Comparison of ENCODE assay signal across 10 cellular contexts in the genomic region with DNA sequence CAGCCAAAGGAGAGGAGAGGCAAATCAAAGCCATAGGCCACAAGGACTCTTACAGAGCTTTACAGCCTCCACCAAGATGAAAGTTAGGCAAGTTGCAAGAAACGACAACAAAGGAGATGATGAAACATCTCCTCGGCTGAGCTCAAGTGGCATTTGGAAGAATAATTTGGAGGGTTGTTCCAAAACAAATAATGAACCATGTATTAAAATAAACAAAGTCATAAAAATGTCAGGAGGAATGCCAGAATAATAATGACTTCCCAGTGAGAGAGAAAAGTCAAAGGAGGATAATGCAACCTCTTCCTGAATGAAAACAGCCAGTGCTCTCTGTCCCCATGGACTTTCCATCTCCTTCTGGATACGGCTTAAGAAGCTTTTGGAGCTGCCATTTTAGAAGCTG.
DNase-seq lines count a peak whose midpoint lies in the region; FAIRE-seq and TF ChIP-seq lines count a peak whose summit lies in the region.
"Had no signal": no experiment of that assay in that cellular context is flagged by ENCODE, and none has a peak within 500 bp of the region (broad histone marks: within the 10 kb centered on the region; RNA-seq: fewer than 3 reads in every experiment).

No MANE protein-coding gene starts in this region.

- H4K8ac ChIP-seq in neuronal stem cell (ENCODE audit: low read depth, low read length): no peak overlapping the region

- CTCF ChIA-PET in activated CD4-positive, alpha-beta T cell treated with anti-CD3 and anti-CD28 coated beads, Interleukin-2, amount 10 ng/mL, durations not matched to agents 7 days and 5 days (lab: Charles Lee): interaction anchor here (0.8 kb wide), 1 partner anchor 9 kb away, joined by 3 read pairs; no protein-coding TSS in a partner anchor
- CTCF ChIA-PET in activated CD4-positive, alpha-beta memory T cell treated with anti-CD3 and anti-CD28 coated beads for 36 hours (lab: Charles Lee): no interaction called here

- H3K36me3 Mint-ChIP-seq in activated CD4-positive, alpha-beta T cell treated with anti-CD3 and anti-CD28 coated beads, Interleukin-2, amount 10 ng/mL, durations not matched to agents 7 days and 5 days (ENCODE audit: low read depth): no peaks in the 10 kb centered on the region
- H3K36me3 Mint-ChIP-seq in activated CD4-positive, alpha-beta memory T cell treated with anti-CD3 and anti-CD28 coated beads for 36 hours: no peaks in the 10 kb centered on the region
- H3K36me3 Mint-ChIP-seq: stimulated activated effector memory CD8-positive, alpha-beta T cell treated with anti-CD3 and anti-CD28 coated beads, Interleukin-12 subunit alpha, Interleukin-12 subunit beta, amount 100 ng/mL, for 72 hours had no signal

- no peak overlapping the region for H2AK5ac ChIP-seq in neuronal stem cell (ENCODE audit: low read depth, low read length)

- H3K14ac ChIP-seq in neuronal stem cell (ENCODE audit: low read length): no peak overlapping the region

- H3K4me1 ChIP-seq in neuronal stem cell (ENCODE audit: control insufficient read depth in 2 of 2, insufficient read depth in 1 of 2, low read depth in 1 of 2, low read length in 2 of 2): peaks cover 3 to 13% of the 10 kb centered on the region in 2 donors

- no peak overlapping the region for H4K91ac ChIP-seq in neuronal stem cell (ENCODE audit: low read depth, low read length, poor library complexity)

- no peak overlapping the region for H2BK5ac ChIP-seq in neuronal stem cell (ENCODE audit: low read length)

- no peak for TF ChIP-seq POLR2A in H54 (IDR thresholded peaks at IDR 0.05; ENCODE audit: low read depth, low read length)

- H3K27ac ChIP-seq in neuronal stem cell (replicated peaks; ENCODE audit: low read length): no peak overlapping the region

- peak; percentile 29 for DNase-seq in COR-L47 (lab: John Stamatoyannopoulos, UW)
- peak; percentile 86 for DNase-seq in NCI-H1105 (lab: John Stamatoyannopoulos, UW)
- DNase-seq in dedifferentiated amniotic fluid mesenchymal stem cell (ENCODE audit: extremely low spot score): peak; percentile 76
- DNase-seq in neuronal stem cell (ENCODE audit: low spot score): no peak
- no peak for DNase-seq in NCI-H2227 treated with DMSO at 0.1 percent for 48 hours (lab: John Stamatoyannopoulos, UW)
- DNase-seq in activated CD4-positive, alpha-beta T cell treated with anti-CD3 and anti-CD28 coated beads, Interleukin-2, amount 10 ng/mL, durations not matched to agents 7 days and 5 days: no peak
- no peak for DNase-seq in activated CD4-positive, alpha-beta memory T cell treated with anti-CD3 and anti-CD28 coated beads for 36 hours
- no peak for DNase-seq in H54 (ENCODE audit: insufficient read length, low spot score)

- H3K18ac ChIP-seq in neuronal stem cell (ENCODE audit: low read length): no peak overlapping the region

- H3K4me1 Mint-ChIP-seq in activated CD4-positive, alpha-beta T cell treated with anti-CD3 and anti-CD28 coated beads, Interleukin-2, amount 10 ng/mL, durations not matched to agents 7 days and 5 days: no peaks in the 10 kb centered on the region
- H3K4me1 Mint-ChIP-seq in activated CD4-positive, alpha-beta memory T cell treated with anti-CD3 and anti-CD28 coated beads for 36 hours (ENCODE audit: low read depth): no peaks in the 10 kb centered on the region
- H3K4me1 Mint-ChIP-seq: stimulated activated effector memory CD8-positive, alpha-beta T cell treated with anti-CD3 and anti-CD28 coated beads, Interleukin-12 subunit alpha, Interleukin-12 subunit beta, amount 100 ng/mL, for 72 hours had no signal

- H3K23ac ChIP-seq in neuronal stem cell (ENCODE audit: low read depth, low read length, poor library complexity): no peak overlapping the region

- H3K9me3 Mint-ChIP-seq in activated CD4-positive, alpha-beta T cell treated with anti-CD3 and anti-CD28 coated beads, Interleukin-2, amount 10 ng/mL, durations not matched to agents 7 days and 5 days: no peaks in the 10 kb centered on the region
- H3K9me3 Mint-ChIP-seq in activated CD4-positive, alpha-beta memory T cell treated with anti-CD3 and anti-CD28 coated beads for 36 hours: peaks cover 2% of the 10 kb centered on the region
- H3K9me3 Mint-ChIP-seq: stimulated activated effector memory CD8-positive, alpha-beta T cell treated with anti-CD3 and anti-CD28 coated beads, Interleukin-12 subunit alpha, Interleukin-12 subunit beta, amount 100 ng/mL, for 72 hours had no signal

- no peak overlapping the region for H2BK15ac ChIP-seq in neuronal stem cell (ENCODE audit: low read length)

- H3K9me3 ChIP-seq in neuronal stem cell (replicated peaks in 1 of 2; ENCODE audit: control insufficient read depth in 2 of 2, insufficient read depth in 1 of 2, low read depth in 1 of 2, low read length in 2 of 2): no peaks in the 10 kb centered on the region

- no peak for FAIRE-seq in H54 (lab: Jason Lieb, UNC)
- FAIRE-seq: TTC549 had no signal

- intact Hi-C loops in activated CD4-positive, alpha-beta memory T cell treated with anti-CD3 and anti-CD28 coated beads for 36 hours (cut with micrococcal nuclease): no loop called here

- POLR2A ChIA-PET in activated CD4-positive, alpha-beta T cell treated with anti-CD3 and anti-CD28 coated beads, Interleukin-2, amount 10 ng/mL, durations not matched to agents 7 days and 5 days (lab: Charles Lee): no interaction called here
- POLR2A ChIA-PET in activated CD4-positive, alpha-beta memory T cell treated with anti-CD3 and anti-CD28 coated beads for 36 hours (lab: Charles Lee): no interaction called here

- H3K27ac Mint-ChIP-seq in activated CD4-positive, alpha-beta T cell treated with anti-CD3 and anti-CD28 coated beads, Interleukin-2, amount 10 ng/mL, durations not matched to agents 7 days and 5 days: no peak overlapping the region
- H3K27ac Mint-ChIP-seq in activated CD4-positive, alpha-beta memory T cell treated with anti-CD3 and anti-CD28 coated beads for 36 hours: no peak overlapping the region
- H3K27ac Mint-ChIP-seq: stimulated activated effector memory CD8-positive, alpha-beta T cell treated with anti-CD3 and anti-CD28 coated beads, Interleukin-12 subunit alpha, Interleukin-12 subunit beta, amount 100 ng/mL, for 72 hours had no signal

- no peak overlapping the region for H3K4me3 ChIP-seq in neuronal stem cell (ENCODE audit: low read length in 2 of 2)

- no peaks in the 10 kb centered on the region for H3K36me3 ChIP-seq in neuronal stem cell (replicated peaks in 1 of 2; ENCODE audit: control insufficient read depth in 2 of 2, insufficient read depth in 2 of 2, low read length in 2 of 2)

- no peak overlapping the region for H3K9ac ChIP-seq in neuronal stem cell (ENCODE audit: low read depth, low read length, poor library complexity)

- no peaks in the 10 kb centered on the region for H3K79me1 ChIP-seq in neuronal stem cell (ENCODE audit: low read depth, low read length)

- no peak overlapping the region for H3K4ac ChIP-seq in neuronal stem cell (ENCODE audit: low read length)

- H2BK120ac ChIP-seq in neuronal stem cell (ENCODE audit: low read depth, low read length): no peak overlapping the region

- no peak overlapping the region for H3K4me2 ChIP-seq in neuronal stem cell (ENCODE audit: insufficient read depth, low read length, poor library complexity, severe bottlenecking)

- no peaks in the 10 kb centered on the region for H3K27me3 ChIP-seq in neuronal stem cell (ENCODE audit: control insufficient read depth in 3 of 3, insufficient read depth in 3 of 3, low read depth in 1 of 3, low read length in 3 of 3)

- no peak overlapping the region for H2BK12ac ChIP-seq in neuronal stem cell (ENCODE audit: low read length)

- H3K4me3 Mint-ChIP-seq in activated CD4-positive, alpha-beta T cell treated with anti-CD3 and anti-CD28 coated beads, Interleukin-2, amount 10 ng/mL, durations not matched to agents 7 days and 5 days: no peak overlapping the region
- H3K4me3 Mint-ChIP-seq in activated CD4-positive, alpha-beta memory T cell treated with anti-CD3 and anti-CD28 coated beads for 36 hours: no peak overlapping the region
- H3K4me3 Mint-ChIP-seq: stimulated activated effector memory CD8-positive, alpha-beta T cell treated with anti-CD3 and anti-CD28 coated beads, Interleukin-12 subunit alpha, Interleukin-12 subunit beta, amount 100 ng/mL, for 72 hours had no signal

- peak overlapping the region; percentile 81 for H2AFZ ChIP-seq in neuronal stem cell (ENCODE audit: low read length)

- WGBS in neuronal stem cell (ENCODE audit: extremely low coverage in 2 of 2, insufficient read length in 2 of 2, insufficient replicate concordance in 1 of 2), 2 donors: no CpG with 5 or more reads among the region's 3 CpGs

- no peaks in the 10 kb centered on the region for H3K27me3 Mint-ChIP-seq in activated CD4-positive, alpha-beta T cell treated with anti-CD3 and anti-CD28 coated beads, Interleukin-2, amount 10 ng/mL, durations not matched to agents 7 days and 5 days
- no peaks in the 10 kb centered on the region for H3K27me3 Mint-ChIP-seq in activated CD4-positive, alpha-beta memory T cell treated with anti-CD3 and anti-CD28 coated beads for 36 hours

Comparison
In these comparisons a context has a peak if more than half of its experiments do, and no peak if none do; other contexts are left out.
1. DNase-seq: peak in COR-L47 (single experiment), NCI-H1105 (single experiment) and dedifferentiated amniotic fluid mesenchymal stem cell (single experiment); none in neuronal stem cell (single experiment), NCI-H2227 treated with DMSO at 0.1 percent for 48 hours (single experiment), activated CD4-positive, alpha-beta T cell treated with anti-CD3 and anti-CD28 coated beads, Interleukin-2, amount 10 ng/mL, durations not matched to agents 7 days and 5 days (single experiment), activated CD4-positive, alpha-beta memory T cell treated with anti-CD3 and anti-CD28 coated beads for 36 hours (single experiment) and H54 (single experiment).